ENCODE assay signal across 18 cellular contexts in the genomic region with DNA sequence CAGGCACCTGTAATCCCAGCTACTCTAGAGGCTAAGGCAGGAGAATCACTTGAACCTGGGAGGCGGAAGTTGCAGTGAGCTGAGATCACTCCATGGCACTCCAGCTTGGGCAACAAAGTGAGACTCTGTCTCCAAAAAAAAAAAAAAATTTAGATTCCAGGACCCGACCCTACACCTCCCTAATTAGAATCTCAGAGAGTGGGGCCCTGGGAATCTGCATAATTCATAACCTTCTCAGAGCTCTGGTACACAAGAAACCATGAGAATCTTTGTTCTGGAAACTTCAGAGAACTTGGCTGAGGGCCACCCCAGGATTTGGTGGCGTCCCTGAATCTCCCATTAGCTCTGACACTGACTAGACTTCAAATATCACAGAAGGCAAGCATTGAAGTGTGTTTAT. TPM values are rescaled to one million over a fixed set of nuclear protein-coding genes. Genes with fewer than 3 reads are reported as not detected.
DNase-seq lines count a peak whose midpoint lies in the region; ATAC-seq, FAIRE-seq and TF ChIP-seq lines count a peak whose summit lies in the region.
"Had no signal": no experiment of that assay in that cellular context is flagged by ENCODE, and none has a peak within 500 bp of the region (broad histone marks: within the 10 kb centered on the region; RNA-seq: fewer than 3 reads in every experiment).

No MANE protein-coding gene starts in this region.

- no peaks in the 10 kb centered on the region for H4K20me1 ChIP-seq in endothelial cell of umbilical vein (replicated peaks; ENCODE audit: control insufficient read depth, extremely low read depth, insufficient read depth, low read length)

- POLR2A ChIA-PET in endothelial cell of umbilical vein (lab: Charles Lee) = interaction anchor here (1.0 kb wide), 1 partner anchor 100 kb away, joined by 4 read pairs; no protein-coding TSS in a partner anchor

- no peaks in the 10 kb centered on the region for H3K79me2 ChIP-seq in endothelial cell of umbilical vein (ENCODE audit: control insufficient read depth, insufficient read depth, low read length)

- TF ChIP-seq POLR2A in endothelial cell of umbilical vein (IDR thresholded peaks at IDR 0.05; ENCODE audit: low read depth, low read length) (no peak), uterus (IDR thresholded peaks at IDR 0.05) (no peak), spleen (IDR thresholded peaks at IDR 0.05) (no peak)

- no peak for DNase-seq in activated naive CD4-positive, alpha-beta T cell (lab: John Stamatoyannopoulos, UW)
- no peak for DNase-seq in T-helper 17 cell
- no peak for DNase-seq in endothelial cell of umbilical vein (ENCODE audit: low read depth, low spot score)
- no peak for DNase-seq in uterus
- no peak for DNase-seq in spleen
- DNase-seq in NCI-H2029 treated with DMSO at 0.1 percent for 48 hours (lab: John Stamatoyannopoulos, UW) = no peak
- DNase-seq: activated T-cell treated with anti-CD3 and anti-CD28 coated beads, Interleukin-2, amount 50 U/mL, for 4 hours; CD8-positive, alpha-beta T cell; central memory CD4-positive, alpha-beta T cell; left lung; NCI-H1930; NCI-H446 treated with DMSO at 0.1 percent for 48 hours; stimulated activated CD4-positive, alpha-beta T cell treated with anti-CD3 and anti-CD28 coated beads, Interleukin-12 subunit alpha, Interleukin-12 subunit beta, amount 100 ng/mL, for 4 hours; stimulated activated CD8-positive, alpha-beta memory T cell treated with anti-CD3 and anti-CD28 coated beads, Interleukin-4, amount 100 ng/mL, for 48 hours had no signal

- H3K4me3 Mint-ChIP-seq in activated naive CD4-positive, alpha-beta T cell treated with anti-CD3 and anti-CD28 coated beads, Interleukin-2, amount 50 U/mL, for 24 hours = peak overlapping the region; percentile 76
- no peak overlapping the region for H3K4me3 Mint-ChIP-seq in T-helper 17 cell
- H3K4me3 Mint-ChIP-seq: CD8-positive, alpha-beta T cell had no signal

- no peak for TF ChIP-seq CTCF in endothelial cell of umbilical vein (IDR thresholded peaks at IDR 0.05; ENCODE audit: extremely low read depth in 1 of 2, insufficient read depth in 1 of 2, low read depth in 1 of 2, low read length in 2 of 2)
- TF ChIP-seq CTCF in uterus (IDR thresholded peaks at IDR 0.05) = no peak
- TF ChIP-seq CTCF in spleen (IDR thresholded peaks at IDR 0.05 in 8 of 11, conservative IDR thresholded peaks at IDR 0.05 in 3 of 11) = no peak

- H3K27ac Mint-ChIP-seq in activated naive CD4-positive, alpha-beta T cell treated with anti-CD3 and anti-CD28 coated beads, Interleukin-2, amount 50 U/mL, for 24 hours = peak overlapping the region; percentile 86
- H3K27ac Mint-ChIP-seq in T-helper 17 cell = peak overlapping the region; percentile 96

- dilution Hi-C loops in endothelial cell of umbilical vein (cut with MboI; ENCODE audit: extremely low pct_ligation_motif_present, low sequenced_read_pairs) = no loop called here

- H2AFZ ChIP-seq in endothelial cell of umbilical vein (ENCODE audit: low read depth, low read length) = no peak overlapping the region

- H3K9me1 ChIP-seq in endothelial cell of umbilical vein (replicated peaks; ENCODE audit: control insufficient read depth, extremely low read depth, insufficient read depth, low read length) = no peaks in the 10 kb centered on the region

- H3K9ac ChIP-seq in endothelial cell of umbilical vein (replicated peaks; ENCODE audit: extremely low read depth, insufficient read depth, low read length) = no peak overlapping the region

- H3K27me3 ChIP-seq in endothelial cell of umbilical vein (ENCODE audit: control insufficient read depth in 2 of 2, insufficient read depth in 2 of 2, low read length in 2 of 2) (no peaks in the 10 kb centered on the region), uterus (no peaks in the 10 kb centered on the region), spleen (replicated peaks in 1 of 7) (no peaks in the 10 kb centered on the region)
- H3K27me3 ChIP-seq: esophagus muscularis mucosa, left lung, suprapubic skin had no signal

- H3K4me1 Mint-ChIP-seq in activated naive CD4-positive, alpha-beta T cell treated with anti-CD3 and anti-CD28 coated beads, Interleukin-2, amount 50 U/mL, for 24 hours = peaks cover 47% of the 10 kb centered on the region
- H3K4me1 Mint-ChIP-seq in T-helper 17 cell = peaks cover 17% of the 10 kb centered on the region

- no TSS peak for BruUV-seq in endothelial cell of umbilical vein (replicated peaks; lab: Mats Ljungman, UMichigan)

- H3K27ac ChIP-seq in endothelial cell of umbilical vein (ENCODE audit: insufficient read depth, low read depth, low read length) (peak overlapping the region; percentile 91), uterus (peak overlapping the region; percentile 80), spleen (peak overlapping the region in 2 of 8 donors; percentile 76 to 78)

- WGBS in spleen, 5 donors = 89 to 97% (median 96%) methylated on average over 3 of the region's 3 CpGs

- FAIRE-seq in endothelial cell of umbilical vein (lab: Jason Lieb, UNC) = no peak

- H3K27me3 Mint-ChIP-seq in activated naive CD4-positive, alpha-beta T cell treated with anti-CD3 and anti-CD28 coated beads, Interleukin-2, amount 50 U/mL, for 24 hours = no peaks in the 10 kb centered on the region
- no peaks in the 10 kb centered on the region for H3K27me3 Mint-ChIP-seq in T-helper 17 cell

- no peak overlapping the region for H3K4me2 ChIP-seq in endothelial cell of umbilical vein (ENCODE audit: insufficient read depth, low read length)

- H3K4me1 ChIP-seq in endothelial cell of umbilical vein (ENCODE audit: control insufficient read depth, extremely low read depth, insufficient read depth, low read length) (peaks cover 30% of the 10 kb centered on the region), uterus (peaks cover 0 to 5% of the 10 kb centered on the region in 2 donors), spleen (peaks cover 12 to 23% (median 18%) of the 10 kb centered on the region in 6 donors)

- CTCF ChIA-PET in endothelial cell of umbilical vein (lab: Charles Lee) = interaction anchor here (1.3 to 3.2 kb wide), 9 partner anchors 10 to 100 kb away, joined by 3 to 30 read pairs (median 9); no protein-coding TSS in a partner anchor

- H3K9me3 ChIP-seq in T-helper 17 cell (ENCODE audit: control insufficient read depth, low read length, poor library complexity, severe bottlenecking) (no peaks in the 10 kb centered on the region), endothelial cell of umbilical vein (replicated peaks; ENCODE audit: control insufficient read depth, insufficient read depth, low read length) (no peaks in the 10 kb centered on the region), uterus (no peaks in the 10 kb centered on the region), spleen (no peaks in the 10 kb centered on the region)
- H3K9me3 ChIP-seq: esophagus muscularis mucosa, left lung, suprapubic skin had no signal

- no peak for ATAC-seq in T-helper 17 cell
- no peak for ATAC-seq in GM21825 (IDR thresholded peaks at IDR 0.05; ENCODE audit: unreplicated experiment)
- ATAC-seq: activated T-cell treated with anti-CD3 and anti-CD28 coated beads, Interleukin-2, amount 50 U/mL, for 4 hours; CD8-positive, alpha-beta T cell; left lung had no signal

- H3K9me3 Mint-ChIP-seq in activated naive CD4-positive, alpha-beta T cell treated with anti-CD3 and anti-CD28 coated beads, Interleukin-2, amount 50 U/mL, for 24 hours = peaks cover 7% of the 10 kb centered on the region
- H3K9me3 Mint-ChIP-seq: activated T-cell treated with anti-CD3 and anti-CD28 coated beads, Interleukin-2, amount 50 U/mL, for 4 hours; CD8-positive, alpha-beta T cell had no signal

- H3K36me3 ChIP-seq in endothelial cell of umbilical vein (ENCODE audit: control insufficient read depth in 2 of 2, extremely low read depth in 1 of 2, insufficient read depth in 2 of 2, low read length in 2 of 2) (no peaks in the 10 kb centered on the region), uterus (no peaks in the 10 kb centered on the region), spleen (no peaks in the 10 kb centered on the region)
- H3K36me3 ChIP-seq: esophagus muscularis mucosa, left lung, suprapubic skin had no signal

- H3K4me3 ChIP-seq in endothelial cell of umbilical vein (replicated peaks in 1 of 3; ENCODE audit: insufficient read depth in 1 of 3, low read depth in 1 of 3, low read length in 3 of 3) (no peak overlapping the region), uterus (no peak overlapping the region), spleen (no peak overlapping the region)
- H3K4me3 ChIP-seq: esophagus muscularis mucosa, left lung, suprapubic skin had no signal

- intact Hi-C loops in endothelial cell of umbilical vein (cut with micrococcal nuclease) (loop anchor here (2.0 kb wide), 1 partner anchor 162 kb away; no protein-coding TSS in a partner anchor), uterus (cut with DNase I; ENCODE audit: low total_unique reads) (no loop called here), spleen (cut with DNase I; ENCODE audit: low total_unique reads) (no loop called here)

- H3K36me3 Mint-ChIP-seq in activated naive CD4-positive, alpha-beta T cell treated with anti-CD3 and anti-CD28 coated beads, Interleukin-2, amount 50 U/mL, for 24 hours = peaks cover 3% of the 10 kb centered on the region
- H3K36me3 Mint-ChIP-seq in T-helper 17 cell (ENCODE audit: low read depth) = no peaks in the 10 kb centered on the region
- H3K36me3 Mint-ChIP-seq: CD8-positive, alpha-beta T cell had no signal

TF ChIP-seq in endothelial cell of umbilical vein, 7 proteins besides CTCF, POLR2A, EP300 and RAD21 (continues in another document):
- TF ChIP-seq POLR2AphosphoS5 (IDR thresholded peaks at IDR 0.05; ENCODE audit: insufficient read depth, low read depth, low read length) (no peak), GATA2 (IDR thresholded peaks at IDR 0.05; ENCODE audit: insufficient read depth, insufficient read length, low read depth, low read length) (no peak), MYC (IDR thresholded peaks at IDR 0.05; ENCODE audit: low read depth, low read length) (no peak)
- TF ChIP-seq, protein P1, sequence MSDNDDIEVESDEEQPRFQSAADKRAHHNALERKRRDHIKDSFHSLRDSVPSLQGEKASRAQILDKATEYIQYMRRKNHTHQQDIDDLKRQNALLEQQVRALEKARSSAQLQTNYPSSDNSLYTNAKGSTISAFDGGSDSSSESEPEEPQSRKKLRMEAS (IDR thresholded peaks at IDR 0.05; ENCODE audit: insufficient read depth, insufficient read length) = no peak

RNA-seq across cellular contexts. Expression of gene B3GNT5, which starts 31.5 kb away (rescaled TPM):
- total RNA-seq in T-helper 17 cell = 1 to 10 TPM; 1.6 to 2.1 TPM
- 25.6 and 29.4 TPM in 2 replicates for total RNA-seq in endothelial cell of umbilical vein
- polyA plus RNA-seq in endothelial cell of umbilical vein = 3.3 and 4.1 TPM in 2 replicates
- 5.1 and 5.6 TPM in 2 replicates for polyA plus RNA-seq in endothelial cell of umbilical vein (2011; cell fraction: cytosol; rRNA removed)
- 3.6 and 5.1 TPM in 2 replicates for polyA plus RNA-seq in endothelial cell of umbilical vein (2011; cell fraction: nucleus; rRNA removed)
- polyA plus RNA-seq in endothelial cell of umbilical vein (2012) = 16.8 and 28.2 TPM in 2 replicates
- 13.5 and 15.5 TPM in 2 replicates for polyA minus RNA-seq in endothelial cell of umbilical vein
- polyA minus RNA-seq in endothelial cell of umbilical vein (2011; cell fraction: cytosol; rRNA and poly(A)+ RNA removed) = 2.5 TPM
- 6.0 and 6.7 TPM in 2 replicates for polyA minus RNA-seq in endothelial cell of umbilical vein (2011; cell fraction: nucleus; rRNA and poly(A)+ RNA removed)
- total RNA-seq in uterus = 10 to 100 TPM in 1 of 4 donors, 1 to 10 TPM in 3; 3.6 to 23.1 (median 9.3) TPM
- total RNA-seq in spleen = 10 to 100 TPM in 1 of 7 donors, 1 to 10 TPM in 6; 2.2 to 11.9 (median 6.2) TPM
- polyA plus RNA-seq in spleen = 1 to 10 TPM in 2 of 3 donors, under 1 TPM in 1; 0.61 to 1.2 (median 1.0) TPM
